In the genomic region with DNA sequence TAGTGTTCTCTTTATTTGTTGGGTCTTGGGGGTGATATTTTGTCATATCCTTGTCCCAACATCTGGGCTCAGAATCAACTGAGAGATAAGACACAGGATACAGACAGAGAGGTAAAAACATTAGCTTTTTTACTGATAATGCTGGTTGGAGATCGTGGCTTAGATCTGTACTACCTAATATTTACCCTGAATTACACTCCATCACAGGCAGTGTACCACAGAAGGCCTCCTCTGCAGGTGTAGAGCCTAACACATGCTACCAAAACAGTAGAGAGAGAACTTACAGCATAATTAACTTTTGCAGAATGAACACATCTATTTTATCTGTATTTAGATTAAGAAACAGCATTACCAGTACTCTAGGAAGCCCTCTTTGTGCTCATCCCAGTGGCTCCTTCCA, we compare ENCODE assay signal across 21 cellular contexts. TPM values are rescaled to one million over a fixed set of nuclear protein-coding genes. Genes with fewer than 3 reads are reported as not detected.
DNase-seq lines count a peak whose midpoint lies in the region; ATAC-seq, FAIRE-seq and TF ChIP-seq lines count a peak whose summit lies in the region.
"Had no signal": no experiment of that assay in that cellular context is flagged by ENCODE, and none has a peak within 500 bp of the region (broad histone marks: within the 10 kb centered on the region; RNA-seq: fewer than 3 reads in every experiment).

No MANE protein-coding gene starts in this region.

- no peaks in the 10 kb centered on the region for H3K9me3 Mint-ChIP-seq in endodermal cell
- H3K9me3 Mint-ChIP-seq: CD8-positive, alpha-beta memory T cell; GM23338; T-helper 1 cell treated with Interleukin-12 subunit alpha and Interleukin-12 subunit beta and Interleukin-4 antibody, amounts not matched to agents 30 μg/mL and 1 μg/mL, for 36 hours had no signal

- peaks cover 21% of the 10 kb centered on the region for H3F3A ChIP-seq in SK-N-SH (replicated peaks; ENCODE audit: insufficient read depth)

- H2AFZ ChIP-seq in SK-N-SH (ENCODE audit: low read depth) = no peak overlapping the region
- no peak overlapping the region for H2AFZ ChIP-seq in KMS-11 (ENCODE audit: low read depth)
- H2AFZ ChIP-seq: GM23338 had no signal

- H4K20me1 ChIP-seq in SK-N-SH (ENCODE audit: insufficient read depth) (0 out of 2 replicates have a peak, but pooled peaks cover 6% of the 10 kb centered on the region), KMS-11 (ENCODE audit: insufficient read depth) (peaks cover 4% of the 10 kb centered on the region; the same call in 1 of the 2 replicates)

- no peaks in the 10 kb centered on the region for H3K27me3 Mint-ChIP-seq in endodermal cell (ENCODE audit: insufficient read depth)
- H3K27me3 Mint-ChIP-seq: CD8-positive, alpha-beta memory T cell had no signal

- H3K27me3 ChIP-seq in SK-N-SH (ENCODE audit: insufficient read depth) (no peaks in the 10 kb centered on the region), KMS-11 (ENCODE audit: insufficient read depth, low read depth) (no peaks in the 10 kb centered on the region), endodermal cell (ENCODE audit: control insufficient read depth, insufficient read depth, low read length, poor library complexity, severe bottlenecking) (no peaks in the 10 kb centered on the region), subcutaneous abdominal adipose tissue (ENCODE audit: control insufficient read depth in 5 of 5, insufficient read depth in 4 of 5, low read length in 5 of 5) (no peaks in the 10 kb centered on the region)

- no peak for ATAC-seq in SK-N-SH treated with all-trans-retinoic acid at 6 μM for 48 hours
- ATAC-seq: GM23338 had no signal

- H3K4me1 Mint-ChIP-seq in endodermal cell = peaks cover 55% of the 10 kb centered on the region

- H3K9me3 ChIP-seq in SK-N-SH = no peaks in the 10 kb centered on the region
- no peaks in the 10 kb centered on the region for H3K9me3 ChIP-seq in endodermal cell (ENCODE audit: control insufficient read depth, low read length)
- H3K9me3 ChIP-seq in subcutaneous abdominal adipose tissue (ENCODE audit: control insufficient read depth in 5 of 5, low read length in 5 of 5) = no peaks in the 10 kb centered on the region

- no peaks in the 10 kb centered on the region for H3K9me2 ChIP-seq in SK-N-SH

- POLR2A ChIA-PET in SK-N-SH (lab: Yijun Ruan, JAX) = no interaction called here

- no peak overlapping the region for H3K27ac Mint-ChIP-seq in endodermal cell
- H3K27ac Mint-ChIP-seq: T-helper 1 cell treated with Interleukin-12 subunit alpha and Interleukin-12 subunit beta and Interleukin-4 antibody, amounts not matched to agents 30 μg/mL and 1 μg/mL, for 36 hours had no signal

- no peak for TF ChIP-seq EP300 in SK-N-SH (IDR thresholded peaks at IDR 0.05; ENCODE audit: borderline replicate concordance in 1 of 2, low read depth in 1 of 2, low read length in 1 of 2)

- whole genome bisulfite sequencing in SK-N-SH (ENCODE audit: low lambda C conversion rate) = 73% methylated on average over 1 of the region's 1 CpG
- 91 to 100% methylated on average over 1 of the region's 1 CpG for WGBS in endodermal cell (ENCODE audit: insufficient coverage in 1 of 2, insufficient read length in 1 of 2), 2 experiments

- no peak for FAIRE-seq in RCC 7860 (lab: Jason Lieb, UNC)
- FAIRE-seq: D721Med had no signal

- CTCF ChIA-PET in SK-N-SH (lab: Yijun Ruan, JAX) = interaction anchor here (0.6 kb wide), 1 partner anchor 325 kb away, joined by 3 read pairs; no protein-coding TSS in a partner anchor

- TF ChIP-seq RAD21 in SK-N-SH (IDR thresholded peaks at IDR 0.05; ENCODE audit: low read length) = no peak

- H3K4me3 ChIP-seq in SK-N-SH (ENCODE audit: low read depth in 2 of 2, low read length in 1 of 2) (no peak overlapping the region), KMS-11 (IDR thresholded peaks at IDR 0.05; ENCODE audit: insufficient read depth, low read depth, low read length) (no peak overlapping the region), endodermal cell (ENCODE audit: low read length) (peak overlapping the region; percentile 48), subcutaneous abdominal adipose tissue (ENCODE audit: low read depth in 1 of 5, low read length in 5 of 5) (no peak overlapping the region)
- H3K4me3 ChIP-seq: GM23338 had no signal

- H3K4me1 ChIP-seq in SK-N-SH (ENCODE audit: control insufficient read depth in 1 of 2, insufficient read depth in 2 of 2, low read depth in 1 of 2, low read length in 1 of 2) = peaks cover 16 to 32% of the 10 kb centered on the region in 2 experiments; a peak in 3 of 4 replicates
- peaks cover 42% of the 10 kb centered on the region for H3K4me1 ChIP-seq in KMS-11 (ENCODE audit: low read depth, poor library complexity, severe bottlenecking)
- H3K4me1 ChIP-seq in endodermal cell (ENCODE audit: control insufficient read depth, insufficient read depth, low read length) = peaks cover 14% of the 10 kb centered on the region
- peaks cover 0 to 66% (median 47%) of the 10 kb centered on the region in 5 donors for H3K4me1 ChIP-seq in subcutaneous abdominal adipose tissue (ENCODE audit: control insufficient read depth in 5 of 5, insufficient read depth in 5 of 5, low read length in 5 of 5)

- peaks cover 93% of the 10 kb centered on the region for H3K79me2 ChIP-seq in SK-N-SH (ENCODE audit: insufficient read depth)
- H3K79me2 ChIP-seq in KMS-11 (ENCODE audit: insufficient read depth, low read depth) = peaks cover 83% of the 10 kb centered on the region

- H3K27ac ChIP-seq in SK-N-SH (ENCODE audit: low read depth in 2 of 2, low read length in 1 of 2) = peak overlapping the region; percentile 43 to 97; a peak in 2 of 4 replicates
- no peak overlapping the region for H3K27ac ChIP-seq in KMS-11
- no peak overlapping the region for H3K27ac ChIP-seq in endodermal cell (ENCODE audit: low read depth, low read length)
- H3K27ac ChIP-seq in subcutaneous abdominal adipose tissue (ENCODE audit: low read depth, low read length) = peak overlapping the region; percentile 86
- H3K27ac ChIP-seq: 22Rv1, C4-2B, RWPE1 had no signal

- peaks cover 4% of the 10 kb centered on the region for H3K36me3 Mint-ChIP-seq in endodermal cell (ENCODE audit: low read depth)

- H3K9ac ChIP-seq in SK-N-SH = no peak overlapping the region
- no peak overlapping the region for H3K9ac ChIP-seq in KMS-11
- H3K9ac ChIP-seq in endodermal cell (ENCODE audit: extremely low read depth, low read length, poor library complexity, severe bottlenecking) = no peak overlapping the region
- H3K9ac ChIP-seq in subcutaneous abdominal adipose tissue (ENCODE audit: low read length in 5 of 5) = no peak overlapping the region

- TF ChIP-seq CTCF in SK-N-SH (IDR thresholded peaks at IDR 0.05) (no peak), KMS-11 (conservative IDR thresholded peaks at IDR 0.05; ENCODE audit: low read depth, low read length) (no peak), endodermal cell (conservative IDR thresholded peaks at IDR 0.05) (no peak), GM20000 (IDR thresholded peaks at IDR 0.05; ENCODE audit: extremely low read depth, missing control alignments) (no peak)

- DNase-seq in SK-N-SH = no peak
- no peak for DNase-seq in endodermal cell
- DNase-seq in COR-L47 (lab: John Stamatoyannopoulos, UW) = no peak
- DNase-seq in GM20000 (ENCODE audit: low spot score) = no peak
- no peak for DNase-seq in RCC 7860 (ENCODE audit: low spot score)
- DNase-seq: CD8-positive, alpha-beta memory T cell; HCEC 1CT; MV-4-11; NCI-H1694; NCI-H2081; NCI-H2171; NCI-H524 treated with DMSO at 0.1 percent for 48 hours had no signal

- H3K36me3 ChIP-seq in SK-N-SH (replicated peaks in 1 of 2; ENCODE audit: control insufficient read depth in 1 of 2, insufficient read depth in 2 of 2, low read length in 1 of 2) (no peaks in the 10 kb centered on the region), KMS-11 (ENCODE audit: insufficient read depth) (no peaks in the 10 kb centered on the region), endodermal cell (ENCODE audit: control insufficient read depth, insufficient read depth, low read length) (peaks cover 4% of the 10 kb centered on the region), subcutaneous abdominal adipose tissue (ENCODE audit: control insufficient read depth in 5 of 5, insufficient read depth in 5 of 5, low read length in 5 of 5) (no peaks in the 10 kb centered on the region)

- H3K4me2 ChIP-seq in SK-N-SH (no peak overlapping the region), KMS-11 (0 out of 2 replicates have a peak overlapping the region, but pooled peaks have one; percentile 39)
- H3K4me2 ChIP-seq: GM23338 had no signal

- H3K4me3 Mint-ChIP-seq in endodermal cell = no peak overlapping the region
- H3K4me3 Mint-ChIP-seq: CD8-positive, alpha-beta memory T cell; GM23338; T-helper 1 cell treated with Interleukin-12 subunit alpha and Interleukin-12 subunit beta and Interleukin-4 antibody, amounts not matched to agents 30 μg/mL and 1 μg/mL, for 36 hours had no signal

TF ChIP-seq in SK-N-SH, 30 proteins besides CTCF, POLR2A, EP300 and RAD21 (continues in another document):
- TF ChIP-seq SMC3 (IDR thresholded peaks at IDR 0.05; ENCODE audit: low read depth, low read length) (no peak), MXI1 (IDR thresholded peaks at IDR 0.05; ENCODE audit: low read depth, low read length) (no peak)

TF ChIP-seq in SK-N-SH treated with all-trans-retinoic acid at 6 μM for 48 hours, 23 proteins besides CTCF, POLR2A, EP300 and RAD21:
- TF ChIP-seq ZC3H10 (CRISPR knock-in tag; IDR thresholded peaks at IDR 0.05) (no peak), ARNTL (CRISPR knock-in tag; IDR thresholded peaks at IDR 0.05; ENCODE audit: borderline replicate concordance, low read depth) (no peak), ISL1 (CRISPR knock-in tag; IDR thresholded peaks at IDR 0.05) (no peak), ZNF70 (CRISPR knock-in tag; IDR thresholded peaks at IDR 0.05) (no peak), ZNF565 (CRISPR knock-in tag; conservative IDR thresholded peaks at IDR 0.05; ENCODE audit: low read depth) (no peak)
- TF ChIP-seq, protein P1, sequence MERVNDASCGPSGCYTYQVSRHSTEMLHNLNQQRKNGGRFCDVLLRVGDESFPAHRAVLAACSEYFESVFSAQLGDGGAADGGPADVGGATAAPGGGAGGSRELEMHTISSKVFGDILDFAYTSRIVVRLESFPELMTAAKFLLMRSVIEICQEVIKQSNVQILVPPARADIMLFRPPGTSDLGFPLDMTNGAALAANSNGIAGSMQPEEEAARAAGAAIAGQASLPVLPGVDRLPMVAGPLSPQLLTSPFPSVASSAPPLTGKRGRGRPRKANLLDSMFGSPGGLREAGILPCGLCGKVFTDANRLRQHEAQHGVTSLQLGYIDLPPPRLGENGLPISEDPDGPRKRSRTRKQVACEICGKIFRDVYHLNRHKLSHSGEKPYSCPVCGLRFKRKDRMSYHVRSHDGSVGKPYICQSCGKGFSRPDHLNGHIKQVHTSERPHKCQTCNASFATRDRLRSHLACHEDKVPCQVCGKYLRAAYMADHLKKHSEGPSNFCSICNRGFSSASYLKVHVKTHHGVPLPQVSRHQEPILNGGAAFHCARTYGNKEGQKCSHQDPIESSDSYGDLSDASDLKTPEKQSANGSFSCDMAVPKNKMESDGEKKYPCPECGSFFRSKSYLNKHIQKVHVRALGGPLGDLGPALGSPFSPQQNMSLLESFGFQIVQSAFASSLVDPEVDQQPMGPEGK (CRISPR knock-in tag; IDR thresholded peaks at IDR 0.05; ENCODE audit: borderline replicate concordance) = no peak

RNA-seq across cellular contexts. Expression of a gene that starts 6.8 kb away (rescaled TPM):
- polyA plus RNA-seq in SK-N-SH (2012; rRNA removed) = 9.8 and 10.9 TPM in 2 replicates
- polyA plus RNA-seq in SK-N-SH (2012; cell fraction: cytosol; rRNA removed) = 12.7 and 13.7 TPM in 2 replicates
- polyA plus RNA-seq in SK-N-SH (2012; cell fraction: nucleus; rRNA removed) = 8.9 and 14.8 TPM in 2 replicates
- total RNA-seq in endodermal cell = 10 to 100 TPM; 76.8 to 86.1 TPM
- polyA plus RNA-seq in endodermal cell (2013, experiment 1 of 2) = 30.3 TPM
- 26.9 TPM for polyA plus RNA-seq in endodermal cell (2013, experiment 2 of 2)

Comparison
In these comparisons a context has a peak if more than half of its experiments do, and no peak if none do; other contexts are left out.
1. H3K27ac ChIP-seq: peak in SK-N-SH (2 of 2) and subcutaneous abdominal adipose tissue (single experiment); none in KMS-11 (single experiment) and endodermal cell (single experiment).